ENCODE assay signal across 19 cellular contexts in genomic region chr6:168684471-168684870, GRCh38.
A peak's percentile ranks its signal among the peaks of the same experiment; 100 is the strongest.
DNase-seq lines count a peak whose midpoint lies in the region; ATAC-seq and TF ChIP-seq lines count a peak whose summit lies in the region.
"Had no signal": no experiment of that assay in that cellular context is flagged by ENCODE, and none has a peak within 500 bp of the region (broad histone marks: within the 10 kb centered on the region; RNA-seq: fewer than 3 reads in every experiment).

No MANE protein-coding gene starts in this region.

- no peaks in the 10 kb centered on the region for H3K9me2 ChIP-seq in OCI-LY7 (ENCODE audit: insufficient read depth, low read length)

- no TSS peak for BruUV-seq in OCI-LY7 (replicated peaks; lab: Mats Ljungman, UMichigan)

- no peak overlapping the region for H2AFZ ChIP-seq in OCI-LY7 (ENCODE audit: low read length)
- H2AFZ ChIP-seq: GM23338 had no signal

- H3K36me3 Mint-ChIP-seq in activated CD8-positive, alpha-beta memory T cell treated with anti-CD3 and anti-CD28 coated beads, Interleukin-2, amount 10 ng/mL, durations not matched to agents 7 days and 5 days: no peaks in the 10 kb centered on the region
- H3K36me3 Mint-ChIP-seq: CD4-positive, CD25-positive, alpha-beta regulatory T cell; CD8-positive, alpha-beta T cell had no signal

- H3K4me3 Mint-ChIP-seq in activated CD8-positive, alpha-beta memory T cell treated with anti-CD3 and anti-CD28 coated beads, Interleukin-2, amount 10 ng/mL, durations not matched to agents 7 days and 5 days: no peak overlapping the region
- H3K4me3 Mint-ChIP-seq: B cell; CD4-positive, CD25-positive, alpha-beta regulatory T cell; CD8-positive, alpha-beta T cell; GM23338; H9 had no signal

- TF ChIP-seq CTCF in right atrium auricular region (IDR thresholded peaks at IDR 0.05) (no peak), OCI-LY7 (conservative IDR thresholded peaks at IDR 0.05; ENCODE audit: low read length) (no peak)

- H3K9me3 ChIP-seq in right atrium auricular region (no peaks in the 10 kb centered on the region), right cardiac atrium (ENCODE audit: control insufficient read depth, low read length) (no peaks in the 10 kb centered on the region), aorta (ENCODE audit: control insufficient read depth, low read length) (no peaks in the 10 kb centered on the region), OCI-LY7 (ENCODE audit: low read length) (no peaks in the 10 kb centered on the region)
- H3K9me3 ChIP-seq: BLaER1, Caco-2 had no signal

- WGBS in right cardiac atrium: 75% methylated on average over 8 of the region's 8 CpGs
- 76 to 78% methylated on average over 8 of the region's 8 CpGs for WGBS in aorta, 2 donors

- H3K79me2 ChIP-seq in OCI-LY7 (ENCODE audit: insufficient read depth, low read depth, low read length): no peaks in the 10 kb centered on the region

- ATAC-seq in activated CD8-positive, alpha-beta memory T cell treated with anti-CD3 and anti-CD28 coated beads, Interleukin-2, amount 10 ng/mL, durations not matched to agents 7 days and 5 days: no peak
- ATAC-seq in right cardiac atrium (no peak), aorta (ENCODE audit: low FRiP score) (peak; percentile 10)
- ATAC-seq: CD8-positive, alpha-beta T cell; HCT116 had no signal

- no peaks in the 10 kb centered on the region for H3K9me3 Mint-ChIP-seq in activated CD8-positive, alpha-beta memory T cell treated with anti-CD3 and anti-CD28 coated beads, Interleukin-2, amount 10 ng/mL, durations not matched to agents 7 days and 5 days (ENCODE audit: low read depth)
- H3K9me3 Mint-ChIP-seq: CD8-positive, alpha-beta T cell had no signal

- no peaks in the 10 kb centered on the region for H3K4me1 Mint-ChIP-seq in activated CD8-positive, alpha-beta memory T cell treated with anti-CD3 and anti-CD28 coated beads, Interleukin-2, amount 10 ng/mL, durations not matched to agents 7 days and 5 days
- H3K4me1 Mint-ChIP-seq: B cell; CD4-positive, CD25-positive, alpha-beta regulatory T cell had no signal

- intact Hi-C loops in right cardiac atrium (cut with DNase I) (no loop called here), aorta (cut with DNase I) (no loop called here), OCI-LY7 (cut with micrococcal nuclease; ENCODE audit: unreplicated experiment) (no loop called here)

- POLR2A ChIA-PET in OCI-LY7 (lab: Charles Lee): no interaction called here

- H3K4me3 ChIP-seq in right atrium auricular region: no peak overlapping the region
- H3K4me3 ChIP-seq in right cardiac atrium (ENCODE audit: low read length): no peak overlapping the region
- H3K4me3 ChIP-seq in aorta (ENCODE audit: low read length in 2 of 2): no peak overlapping the region
- H3K4me3 ChIP-seq in OCI-LY7 (ENCODE audit: low read depth, low read length, poor library complexity, severe bottlenecking): no peak overlapping the region
- H3K4me3 ChIP-seq: BLaER1, GM23338 had no signal

- no peak overlapping the region for H3K4me2 ChIP-seq in OCI-LY7 (ENCODE audit: low read length)
- H3K4me2 ChIP-seq: BLaER1, GM23338 had no signal

- no peaks in the 10 kb centered on the region for H3K27me3 Mint-ChIP-seq in activated CD8-positive, alpha-beta memory T cell treated with anti-CD3 and anti-CD28 coated beads, Interleukin-2, amount 10 ng/mL, durations not matched to agents 7 days and 5 days
- H3K27me3 Mint-ChIP-seq: B cell had no signal

- H3K36me3 ChIP-seq in right atrium auricular region (no peaks in the 10 kb centered on the region), aorta (ENCODE audit: control insufficient read depth in 1 of 2, insufficient read depth in 2 of 2, low read length in 1 of 2) (no peaks in the 10 kb centered on the region), OCI-LY7 (ENCODE audit: insufficient read depth, low read length) (no peaks in the 10 kb centered on the region)
- H3K36me3 ChIP-seq: BLaER1 had no signal

- H3K27me3 ChIP-seq in right atrium auricular region (no peaks in the 10 kb centered on the region), right cardiac atrium (ENCODE audit: control insufficient read depth, insufficient read depth) (no peaks in the 10 kb centered on the region), aorta (ENCODE audit: control insufficient read depth in 1 of 2, insufficient read depth in 2 of 2, low read length in 1 of 2) (no peaks in the 10 kb centered on the region)
- H3K27me3 ChIP-seq: BLaER1 had no signal

- CTCF ChIA-PET in activated CD8-positive, alpha-beta memory T cell treated with anti-CD3 and anti-CD28 coated beads, Interleukin-2, amount 10 ng/mL, durations not matched to agents 7 days and 5 days (lab: Charles Lee): no interaction called here
- CTCF ChIA-PET in OCI-LY7 (lab: Charles Lee; ENCODE audit: unreplicated experiment): no interaction called here

- H4K20me1 ChIP-seq in OCI-LY7 (ENCODE audit: insufficient read depth, low read length): no peaks in the 10 kb centered on the region
- H4K20me1 ChIP-seq: BLaER1 had no signal

- no peak overlapping the region for H3K27ac ChIP-seq in right atrium auricular region
- H3K27ac ChIP-seq in right cardiac atrium (ENCODE audit: low read length): no peak overlapping the region
- H3K27ac ChIP-seq in aorta (ENCODE audit: low read depth in 1 of 2, low read length in 2 of 2): no peak overlapping the region
- H3K27ac ChIP-seq in OCI-LY7 (ENCODE audit: low read depth, low read length, poor library complexity, severe bottlenecking): no peak overlapping the region
- H3K27ac ChIP-seq: 22Rv1, BLaER1, C4-2B had no signal

- H3K4me1 ChIP-seq in right atrium auricular region (no peaks in the 10 kb centered on the region), right cardiac atrium (ENCODE audit: control insufficient read depth, insufficient read depth, low read length) (no peaks in the 10 kb centered on the region), aorta (ENCODE audit: control insufficient read depth in 1 of 2, insufficient read depth in 2 of 2, low read length in 2 of 2) (no peaks in the 10 kb centered on the region), OCI-LY7 (ENCODE audit: insufficient read depth, low read length, poor library complexity, severe bottlenecking) (no peaks in the 10 kb centered on the region)
- H3K4me1 ChIP-seq: BLaER1 had no signal

- peak; percentile 3 for DNase-seq in activated CD8-positive, alpha-beta memory T cell treated with anti-CD3 and anti-CD28 coated beads, Interleukin-2, amount 10 ng/mL, durations not matched to agents 7 days and 5 days
- DNase-seq in activated CD8-positive, alpha-beta memory T cell treated with anti-CD3 and anti-CD28 coated beads for 24 hours: no peak
- peak; percentile 36 for DNase-seq in right atrium auricular region (ENCODE audit: low spot score)
- no peak for DNase-seq in right cardiac atrium
- DNase-seq in aorta: no peak
- no peak for DNase-seq in OCI-LY7 (ENCODE audit: low spot score)
- DNase-seq: Caco-2; CD4-positive, CD25-positive, alpha-beta regulatory T cell; DMS153; DND-41; GF-D8; H9 had no signal

- H3K27ac Mint-ChIP-seq in activated CD8-positive, alpha-beta memory T cell treated with anti-CD3 and anti-CD28 coated beads, Interleukin-2, amount 10 ng/mL, durations not matched to agents 7 days and 5 days: no peak overlapping the region
- H3K27ac Mint-ChIP-seq: B cell; CD4-positive, CD25-positive, alpha-beta regulatory T cell; CD8-positive, alpha-beta T cell; GM23338; H9 had no signal

Comparison
In these comparisons a context has a peak if more than half of its experiments do, and no peak if none do; other contexts are left out.
1. DNase-seq: peak in activated CD8-positive, alpha-beta memory T cell treated with anti-CD3 and anti-CD28 coated beads, Interleukin-2, amount 10 ng/mL, durations not matched to agents 7 days and 5 days (single experiment) and right atrium auricular region (single experiment); none in activated CD8-positive, alpha-beta memory T cell treated with anti-CD3 and anti-CD28 coated beads for 24 hours (single experiment), right cardiac atrium (0 of 3), aorta (0 of 2) and OCI-LY7 (single experiment).